Comparison of ENCODE assay signal across 21 cellular contexts in genomic region chr6:105373481-105373880, GRCh38. TPM values are rescaled to one million over a fixed set of nuclear protein-coding genes. Genes with fewer than 3 reads are reported as not detected.
A peak's percentile ranks its signal among the peaks of the same experiment; 100 is the strongest.
DNase-seq lines count a peak whose midpoint lies in the region; ATAC-seq, FAIRE-seq and TF ChIP-seq lines count a peak whose summit lies in the region.
"Had no signal": no experiment of that assay in that cellular context is flagged by ENCODE, and none has a peak within 500 bp of the region (broad histone marks: within the 10 kb centered on the region; RNA-seq: fewer than 3 reads in every experiment).

No MANE protein-coding gene starts in this region.

- POLR2A ChIA-PET in IMR-90 (lab: Charles Lee; ENCODE audit: unreplicated experiment) = no interaction called here

- H2BK20ac ChIP-seq in IMR-90 (ENCODE audit: low read depth, low read length) = 0 out of 2 replicates have a peak overlapping the region, but pooled peaks have one; percentile 42

- H3F3A ChIP-seq in smooth muscle cell (ENCODE audit: low read depth) = no peaks in the 10 kb centered on the region

- H3K27me3 ChIP-seq in IMR-90 (ENCODE audit: control insufficient read depth, insufficient read depth, low read length) (no peaks in the 10 kb centered on the region), astrocyte (ENCODE audit: insufficient read depth, low read length) (no peaks in the 10 kb centered on the region), smooth muscle cell (ENCODE audit: low read depth) (no peaks in the 10 kb centered on the region)
- H3K27me3 ChIP-seq: thyroid gland had no signal

- no peak overlapping the region for H3K56ac ChIP-seq in IMR-90 (ENCODE audit: extremely low read depth, insufficient read depth, low read length)

- H2BK5ac ChIP-seq in IMR-90 (ENCODE audit: low read depth, low read length, poor library complexity, severe bottlenecking) = no peak overlapping the region

- FAIRE-seq in astrocyte (lab: Jason Lieb, UNC) (no peak), RCC 7860 (lab: Jason Lieb, UNC) (no peak)

- no peak for TF ChIP-seq POLR2A in IMR-90 (IDR thresholded peaks at IDR 0.05; ENCODE audit: low read depth, low read length)

- H2AK9ac ChIP-seq in IMR-90 (replicated peaks; ENCODE audit: low read depth, low read length, poor library complexity) = peak overlapping the region; percentile 51

- H3K36me3 Mint-ChIP-seq in astrocyte (ENCODE audit: low read depth, unreplicated experiment) = peaks cover 14% of the 10 kb centered on the region

- no peaks in the 10 kb centered on the region for H3K9me3 Mint-ChIP-seq in astrocyte (ENCODE audit: unreplicated experiment)
- H3K9me3 Mint-ChIP-seq: activated naive CD4-positive, alpha-beta T cell treated with anti-CD3 and anti-CD28 coated beads, Interleukin-2, amount 50 U/mL, for 24 hours; activated T-cell treated with anti-CD3 and anti-CD28 coated beads, Interleukin-2, amount 50 U/mL, for 4 hours; CD8-positive, alpha-beta T cell; central memory CD8-positive, alpha-beta T cell had no signal

- H3K4me1 Mint-ChIP-seq in astrocyte (ENCODE audit: low read depth, unreplicated experiment) = peaks cover 23% of the 10 kb centered on the region

- peaks cover 3% of the 10 kb centered on the region; the same call in 1 of the 2 replicates for H3K9me1 ChIP-seq in IMR-90 (ENCODE audit: insufficient read depth, low read length)

- no peak overlapping the region for H4K8ac ChIP-seq in IMR-90 (ENCODE audit: low read depth in 2 of 2, low read length in 2 of 2)

- BruUV-seq in IMR-90 (replicated peaks; lab: Mats Ljungman, UMichigan) = no TSS peak

- H3K9me3 ChIP-seq in IMR-90 (ENCODE audit: control insufficient read depth, insufficient read depth, low read length) (no peaks in the 10 kb centered on the region), astrocyte (ENCODE audit: insufficient read depth, low read depth, low read length) (no peaks in the 10 kb centered on the region), smooth muscle cell (replicated peaks; ENCODE audit: low read depth) (no peaks in the 10 kb centered on the region)
- H3K9me3 ChIP-seq: thyroid gland had no signal

- no CpG with 5 or more reads among the region's 6 CpGs for WGBS in IMR-90 (ENCODE audit: extremely low coverage in 2 of 2, insufficient read length in 1 of 2), 2 experiments
- 93% methylated on average over 6 of the region's 6 CpGs for WGBS in smooth muscle cell (ENCODE audit: low lambda C conversion rate)

- H3K4me3 ChIP-seq in IMR-90 (ENCODE audit: insufficient read depth, low read depth, low read length) = no peak overlapping the region
- no peak overlapping the region for H3K4me3 ChIP-seq in astrocyte (ENCODE audit: insufficient read depth, low read depth, low read length)
- H3K4me3 ChIP-seq in smooth muscle cell = no peak overlapping the region
- H3K4me3 ChIP-seq: thyroid gland had no signal

- no peak overlapping the region; the same call in 1 of the 2 replicates for H2BK120ac ChIP-seq in IMR-90 (ENCODE audit: low read depth, low read length)

- no peaks in the 10 kb centered on the region for H3K4me1 ChIP-seq in IMR-90 (ENCODE audit: control insufficient read depth, insufficient read depth, low read length)
- H3K4me1 ChIP-seq in astrocyte (ENCODE audit: insufficient read depth, low read length) = no peaks in the 10 kb centered on the region
- H3K4me1 ChIP-seq in smooth muscle cell (ENCODE audit: low read depth) = no peaks in the 10 kb centered on the region
- H3K4me1 ChIP-seq: thyroid gland had no signal

- H2BK15ac ChIP-seq in IMR-90 (ENCODE audit: low read depth, low read length) = no peak overlapping the region

- peaks cover 7 to 14% of the 10 kb centered on the region in 2 experiments; a peak in 3 of 4 replicates for H3K79me1 ChIP-seq in IMR-90 (ENCODE audit: low read depth in 1 of 2, low read length in 2 of 2)

- no peak overlapping the region for H3K4me2 ChIP-seq in IMR-90 (ENCODE audit: low read depth, low read length)
- no peak overlapping the region for H3K4me2 ChIP-seq in astrocyte (ENCODE audit: low read length)
- no peak overlapping the region for H3K4me2 ChIP-seq in smooth muscle cell

- intact Hi-C loops in IMR-90 (cut with micrococcal nuclease) = no loop called here
- intact Hi-C loops in left colon (cut with DNase I, micrococcal nuclease) = no loop called here

- dilution Hi-C loops in IMR-90 (cut with HindIII; ENCODE audit: low sequenced_read_pairs, unreplicated experiment) = no loop called here

- H2AFZ ChIP-seq in IMR-90 (replicated peaks; ENCODE audit: low read length, poor library complexity) (no peak overlapping the region), astrocyte (ENCODE audit: low read depth, low read length) (no peak overlapping the region), smooth muscle cell (ENCODE audit: low read depth) (no peak overlapping the region)

- peaks cover 7% of the 10 kb centered on the region for H3K79me2 ChIP-seq in astrocyte (ENCODE audit: insufficient read depth, low read length)
- no peaks in the 10 kb centered on the region for H3K79me2 ChIP-seq in smooth muscle cell (ENCODE audit: low read depth)

- no peak overlapping the region for H4K5ac ChIP-seq in IMR-90 (ENCODE audit: low read depth, low read length)

- in situ Hi-C loops in IMR-90 (cut with MboI; ENCODE audit: low sequenced_read_pairs) = no loop called here

- H3K14ac ChIP-seq in IMR-90 (replicated peaks; ENCODE audit: low read depth, low read length) = no peak overlapping the region

- no peak overlapping the region for H3K4ac ChIP-seq in IMR-90 (ENCODE audit: low read depth, low read length)

- CTCF ChIA-PET in IMR-90 (lab: Yijun Ruan, JAX) = interaction anchor here (0.8 to 1.5 kb wide), 2 partner anchors 12 to 286 kb away, joined by 3 to 4 read pairs; no protein-coding TSS in a partner anchor

- H3K9ac ChIP-seq in IMR-90 (ENCODE audit: low read depth, low read length) (no peak overlapping the region), astrocyte (ENCODE audit: low read length) (no peak overlapping the region), smooth muscle cell (ENCODE audit: low read depth) (peak overlapping the region; percentile 43)

- H3K36me3 ChIP-seq in IMR-90 (ENCODE audit: control insufficient read depth, insufficient read depth, low read length) (peaks cover 21% of the 10 kb centered on the region), astrocyte (ENCODE audit: insufficient read depth, low read length) (peaks cover 22% of the 10 kb centered on the region), smooth muscle cell (ENCODE audit: low read depth) (no peaks in the 10 kb centered on the region)

- no peak for TF ChIP-seq RAD21 in IMR-90 (IDR thresholded peaks at IDR 0.05; ENCODE audit: low read length)

- H2AK5ac ChIP-seq in IMR-90 (ENCODE audit: low read depth, low read length) = no peak overlapping the region

- H4K20me1 ChIP-seq in IMR-90 (ENCODE audit: insufficient read depth, low read length) (no peaks in the 10 kb centered on the region), astrocyte (ENCODE audit: insufficient read depth, low read length) (peaks cover 6% of the 10 kb centered on the region), smooth muscle cell (ENCODE audit: low read depth) (peaks cover 9% of the 10 kb centered on the region)

- H3K23ac ChIP-seq in IMR-90 (ENCODE audit: low read depth, low read length) = no peak overlapping the region

- H3K27me3 Mint-ChIP-seq in astrocyte (ENCODE audit: low read depth, unreplicated experiment) = no peaks in the 10 kb centered on the region
- H3K27me3 Mint-ChIP-seq: activated naive CD4-positive, alpha-beta T cell treated with anti-CD3 and anti-CD28 coated beads, Interleukin-2, amount 50 U/mL, for 24 hours; central memory CD8-positive, alpha-beta T cell had no signal

- TF ChIP-seq CTCF in IMR-90 (conservative IDR thresholded peaks at IDR 0.05; ENCODE audit: low read depth, low read length) = no peak
- TF ChIP-seq CTCF in astrocyte (IDR thresholded peaks at IDR 0.05; ENCODE audit: insufficient read depth, low read depth, low read length) = no peak
- TF ChIP-seq CTCF in smooth muscle cell (IDR thresholded peaks at IDR 0.05; ENCODE audit: borderline replicate concordance, insufficient read depth, poor library complexity, severe bottlenecking) = no peak

- H3K4me3 Mint-ChIP-seq in astrocyte (ENCODE audit: unreplicated experiment) = no peak overlapping the region
- H3K4me3 Mint-ChIP-seq: activated naive CD4-positive, alpha-beta T cell treated with anti-CD3 and anti-CD28 coated beads, Interleukin-2, amount 50 U/mL, for 24 hours; activated T-cell treated with anti-CD3 and anti-CD28 coated beads, Interleukin-2, amount 50 U/mL, for 4 hours; CD8-positive, alpha-beta T cell; central memory CD8-positive, alpha-beta T cell had no signal

- H4K91ac ChIP-seq in IMR-90 (ENCODE audit: insufficient read depth, low read depth, low read length) = no peak overlapping the region

- no peak overlapping the region for H3K27ac ChIP-seq in IMR-90 (ENCODE audit: insufficient read depth, low read length)
- H3K27ac ChIP-seq in astrocyte (ENCODE audit: low read depth, low read length) = peak overlapping the region; percentile 13
- peak overlapping the region; percentile 75 for H3K27ac ChIP-seq in smooth muscle cell (ENCODE audit: low read depth)
- H3K27ac ChIP-seq: thyroid gland had no signal

- H3K27ac Mint-ChIP-seq in astrocyte (ENCODE audit: unreplicated experiment) = peak overlapping the region; percentile 94
- H3K27ac Mint-ChIP-seq: activated naive CD4-positive, alpha-beta T cell treated with anti-CD3 and anti-CD28 coated beads, Interleukin-2, amount 50 U/mL, for 24 hours; CD8-positive, alpha-beta T cell had no signal

- DNase-seq in IMR-90 = no peak
- no peak for DNase-seq in astrocyte (ENCODE audit: low read depth)
- DNase-seq in left colon = no peak
- DNase-seq in smooth muscle cell (lab: John Stamatoyannopoulos, UW; ENCODE audit: unreplicated experiment) = no peak
- DNase-seq in RCC 7860 (ENCODE audit: low spot score) = no peak
- no peak for DNase-seq in NCI-H1694 (lab: John Stamatoyannopoulos, UW)
- no peak for DNase-seq in NCI-H446 treated with DMSO at 0.1 percent for 48 hours (lab: John Stamatoyannopoulos, UW)
- DNase-seq: activated CD4-positive, CD25-positive, alpha-beta regulatory T cell treated with anti-CD3 and anti-CD28 coated beads, Interleukin-2, amount 50 U/mL, for 72 hours; activated T-cell treated with anti-CD3 and anti-CD28 coated beads, Interleukin-2, amount 50 U/mL, for 4 hours; aorta; CD8-positive, alpha-beta T cell; effector CD4-positive, alpha-beta T cell; GOT3; NCI-H1694 treated with DMSO at 0.1 percent for 48 hours; NCI-H2227 treated with DMSO at 0.1 percent for 48 hours; retina; T1000; thyroid gland had no signal

- H3K18ac ChIP-seq in IMR-90 (ENCODE audit: low read depth, low read length) = no peak overlapping the region

- ATAC-seq in IMR-90 (ENCODE audit: low read depth) (no peak), left colon (peak; percentile 23), GM18873 (IDR thresholded peaks at IDR 0.05; ENCODE audit: low FRiP score, unreplicated experiment) (no peak)
- ATAC-seq: activated T-cell treated with anti-CD3 and anti-CD28 coated beads, Interleukin-2, amount 50 U/mL, for 4 hours; CD8-positive, alpha-beta T cell had no signal

RNA-seq across cellular contexts. Expression of gene PREP, which starts 29.4 kb away (rescaled TPM):
- total RNA-seq in IMR-90 (2012; rRNA removed) (21.0 and 22.8 TPM in 2 replicates), astrocyte (55.4 and 56.0 TPM in 2 replicates), left colon (10 to 100 TPM; 73.2 to 80.1 TPM), smooth muscle cell (21.2 and 23.4 TPM in 2 replicates)
- polyA plus RNA-seq in IMR-90 (2012; rRNA removed) (20.4 and 25.7 TPM in 2 replicates), smooth muscle cell (33.2 and 42.4 TPM in 2 replicates)
- 9.2 and 12.3 TPM in 2 replicates for polyA plus RNA-seq in IMR-90 (2012; cell fraction: cytosol; rRNA removed)
- polyA plus RNA-seq in IMR-90 (2012; cell fraction: nucleus; rRNA removed; ENCODE audit: low replicate concordance) = 11.3 and 19.5 TPM in 2 replicates
